ENCODE assay signal across 13 cellular contexts in the genomic region with DNA sequence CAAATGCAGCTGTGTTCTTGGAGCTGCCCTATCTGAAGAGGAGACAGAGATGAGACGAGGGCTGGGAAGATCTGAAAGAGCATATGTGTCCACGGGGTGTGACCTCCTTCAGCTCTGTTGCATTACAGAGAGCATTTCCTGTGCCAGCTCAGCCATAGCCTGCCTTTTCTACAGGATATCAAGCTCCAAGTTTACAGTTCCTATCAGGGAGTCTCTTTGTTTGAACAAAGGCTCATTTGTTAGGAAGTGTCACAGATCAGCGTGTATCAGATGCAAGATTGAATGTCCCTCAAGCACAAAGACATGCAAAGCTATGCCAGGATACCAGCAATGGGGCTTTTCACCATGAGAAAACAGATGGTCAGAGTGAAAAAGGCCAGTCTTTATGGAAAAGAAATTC.
DNase-seq lines count a peak whose midpoint lies in the region; ATAC-seq and TF ChIP-seq lines count a peak whose summit lies in the region.
"Had no signal": no experiment of that assay in that cellular context is flagged by ENCODE, and none has a peak within 500 bp of the region (broad histone marks: within the 10 kb centered on the region; RNA-seq: fewer than 3 reads in every experiment).

No MANE protein-coding gene starts in this region.

- H3K4me3 ChIP-seq in IMR-90 (ENCODE audit: insufficient read depth, low read depth, low read length), result no peak overlapping the region

- DNase-seq in IMR-90 (peak; percentile 38), SW480 (ENCODE audit: low spot score) (peak; percentile 13), iris pigment epithelial cell (ENCODE audit: low read depth) (peak; percentile 40), DMS79 (lab: John Stamatoyannopoulos, UW) (no peak), immature natural killer cell (no peak)
- no peak for DNase-seq in stimulated activated effector memory CD8-positive, alpha-beta T cell treated with anti-CD3 and anti-CD28 coated beads, Interleukin-12 subunit alpha, Interleukin-12 subunit beta, amount 100 ng/mL, for 72 hours (ENCODE audit: low spot score in 2 of 2)
- DNase-seq in activated T-cell treated with anti-CD3 and anti-CD28 coated beads, Interleukin-2, amount 50 U/mL, for 48 hours, result no peak
- DNase-seq: activated CD4-positive, alpha-beta T cell treated with anti-CD3 and anti-CD28 coated beads, Interleukin-2, amount 10 ng/mL, durations not matched to agents 24 days and 14 days; activated naive CD4-positive, alpha-beta T cell treated with Interleukin-2 at 50 U/mL for 16 hours; DMS79 treated with DMSO at 0.1 percent for 48 hours; effector memory CD8-positive, alpha-beta T cell; MM.1S; RPMI8226 had no signal

- no peak overlapping the region for H2AK9ac ChIP-seq in IMR-90 (replicated peaks; ENCODE audit: low read depth, low read length, poor library complexity)

- H3K4me1 Mint-ChIP-seq in stimulated activated effector memory CD8-positive, alpha-beta T cell treated with anti-CD3 and anti-CD28 coated beads, Interleukin-12 subunit alpha, Interleukin-12 subunit beta, amount 100 ng/mL, for 72 hours, result no peaks in the 10 kb centered on the region
- H3K4me1 Mint-ChIP-seq in immature natural killer cell, result no peaks in the 10 kb centered on the region
- H3K4me1 Mint-ChIP-seq: activated CD4-positive, alpha-beta T cell treated with anti-CD3 and anti-CD28 coated beads, Interleukin-2, amount 10 ng/mL, durations not matched to agents 24 days and 14 days had no signal

- peak overlapping the region; percentile 25; the same call in 1 of the 2 replicates for H2BK120ac ChIP-seq in IMR-90 (ENCODE audit: low read depth, low read length)

- no peak overlapping the region for H2AK5ac ChIP-seq in IMR-90 (ENCODE audit: low read depth, low read length)

- POLR2A ChIA-PET in IMR-90 (lab: Charles Lee; ENCODE audit: unreplicated experiment), result no interaction called here

- H3K14ac ChIP-seq in IMR-90 (replicated peaks; ENCODE audit: low read depth, low read length), result peak overlapping the region; percentile 70

- no peaks in the 10 kb centered on the region for H3K36me3 Mint-ChIP-seq in stimulated activated effector memory CD8-positive, alpha-beta T cell treated with anti-CD3 and anti-CD28 coated beads, Interleukin-12 subunit alpha, Interleukin-12 subunit beta, amount 100 ng/mL, for 72 hours
- no peaks in the 10 kb centered on the region for H3K36me3 Mint-ChIP-seq in immature natural killer cell

- in situ Hi-C loops in IMR-90 (cut with MboI; ENCODE audit: low sequenced_read_pairs), result no loop called here

- H2AFZ ChIP-seq in IMR-90 (replicated peaks; ENCODE audit: low read length, poor library complexity), result peak overlapping the region; percentile 77

- intact Hi-C loops in IMR-90 (cut with micrococcal nuclease), result no loop called here

- no peak overlapping the region for H3K27ac Mint-ChIP-seq in stimulated activated effector memory CD8-positive, alpha-beta T cell treated with anti-CD3 and anti-CD28 coated beads, Interleukin-12 subunit alpha, Interleukin-12 subunit beta, amount 100 ng/mL, for 72 hours
- H3K27ac Mint-ChIP-seq in immature natural killer cell, result no peak overlapping the region
- H3K27ac Mint-ChIP-seq: activated CD4-positive, alpha-beta T cell treated with anti-CD3 and anti-CD28 coated beads, Interleukin-2, amount 10 ng/mL, durations not matched to agents 24 days and 14 days; effector memory CD8-positive, alpha-beta T cell had no signal

- H3K56ac ChIP-seq in IMR-90 (ENCODE audit: extremely low read depth, insufficient read depth, low read length), result no peak overlapping the region

- H3K27me3 Mint-ChIP-seq in immature natural killer cell (ENCODE audit: low read depth in 3 of 3), result peaks cover 0 to 6% (median 1%) of the 10 kb centered on the region in 3 donors
- H3K27me3 Mint-ChIP-seq: activated CD4-positive, alpha-beta T cell treated with anti-CD3 and anti-CD28 coated beads, Interleukin-2, amount 10 ng/mL, durations not matched to agents 24 days and 14 days; effector memory CD8-positive, alpha-beta T cell had no signal

- no peaks in the 10 kb centered on the region for H3K9me1 ChIP-seq in IMR-90 (ENCODE audit: insufficient read depth, low read length)

- no peaks in the 10 kb centered on the region for H3K79me1 ChIP-seq in IMR-90 (ENCODE audit: low read depth in 1 of 2, low read length in 2 of 2)

- no peak for TF ChIP-seq CTCF in IMR-90 (conservative IDR thresholded peaks at IDR 0.05; ENCODE audit: low read depth, low read length)

- peak overlapping the region; percentile 32; the same call in 1 of the 2 replicates for H3K18ac ChIP-seq in IMR-90 (ENCODE audit: low read depth, low read length)

- H2BK20ac ChIP-seq in IMR-90 (ENCODE audit: low read depth, low read length), result peak overlapping the region; percentile 8; the same call in 1 of the 2 replicates

- H4K8ac ChIP-seq in IMR-90 (ENCODE audit: low read depth in 2 of 2, low read length in 2 of 2), result peak overlapping the region in 1 of 2 experiments; percentile 17; a peak in 2 of 4 replicates

- no peak overlapping the region for H4K5ac ChIP-seq in IMR-90 (ENCODE audit: low read depth, low read length)

- dilution Hi-C loops in IMR-90 (cut with HindIII; ENCODE audit: low sequenced_read_pairs, unreplicated experiment), result no loop called here

- no peak for TF ChIP-seq RAD21 in IMR-90 (IDR thresholded peaks at IDR 0.05; ENCODE audit: low read length)

- no peaks in the 10 kb centered on the region for H4K20me1 ChIP-seq in IMR-90 (ENCODE audit: insufficient read depth, low read length)

- H3K4me2 ChIP-seq in IMR-90 (ENCODE audit: low read depth, low read length), result no peak overlapping the region

- no peak overlapping the region for H4K91ac ChIP-seq in IMR-90 (ENCODE audit: insufficient read depth, low read depth, low read length)

- H3K9ac ChIP-seq in IMR-90 (ENCODE audit: low read depth, low read length), result no peak overlapping the region

- no peak overlapping the region for H3K4me3 Mint-ChIP-seq in stimulated activated effector memory CD8-positive, alpha-beta T cell treated with anti-CD3 and anti-CD28 coated beads, Interleukin-12 subunit alpha, Interleukin-12 subunit beta, amount 100 ng/mL, for 72 hours
- no peak overlapping the region for H3K4me3 Mint-ChIP-seq in immature natural killer cell
- H3K4me3 Mint-ChIP-seq: activated CD4-positive, alpha-beta T cell treated with anti-CD3 and anti-CD28 coated beads, Interleukin-2, amount 10 ng/mL, durations not matched to agents 24 days and 14 days; effector memory CD8-positive, alpha-beta T cell had no signal

- H3K9me3 ChIP-seq in IMR-90 (ENCODE audit: control insufficient read depth, insufficient read depth, low read length), result no peaks in the 10 kb centered on the region

- H3K4me1 ChIP-seq in IMR-90 (ENCODE audit: control insufficient read depth, insufficient read depth, low read length), result peaks cover 3% of the 10 kb centered on the region; the same call in 1 of the 2 replicates

- no peaks in the 10 kb centered on the region for H3K36me3 ChIP-seq in IMR-90 (ENCODE audit: control insufficient read depth, insufficient read depth, low read length)

- no CpG with 5 or more reads among the region's 3 CpGs for WGBS in IMR-90 (ENCODE audit: extremely low coverage in 2 of 2, insufficient read length in 1 of 2), 2 experiments

- ATAC-seq in IMR-90 (ENCODE audit: low read depth), result peak; percentile 63; the same call in 1 of the 2 replicates
- peak; percentile 43 for ATAC-seq in stimulated activated effector memory CD8-positive, alpha-beta T cell treated with anti-CD3 and anti-CD28 coated beads, Interleukin-12 subunit alpha, Interleukin-12 subunit beta, amount 100 ng/mL, for 72 hours
- ATAC-seq: effector memory CD8-positive, alpha-beta T cell had no signal

- no TSS peak for BruUV-seq in IMR-90 (replicated peaks; lab: Mats Ljungman, UMichigan)

- CTCF ChIA-PET in IMR-90 (lab: Yijun Ruan, JAX), result interaction anchor here (0.6 to 1.4 kb wide), 4 partner anchors 12 to 1138 kb away, joined by 3 to 4 read pairs (median 4); no protein-coding TSS in a partner anchor

- H3K9me3 Mint-ChIP-seq in stimulated activated effector memory CD8-positive, alpha-beta T cell treated with anti-CD3 and anti-CD28 coated beads, Interleukin-12 subunit alpha, Interleukin-12 subunit beta, amount 100 ng/mL, for 72 hours, result peaks cover 8% of the 10 kb centered on the region
- peaks cover 0 to 24% (median 8%) of the 10 kb centered on the region in 6 donors for H3K9me3 Mint-ChIP-seq in immature natural killer cell
- H3K9me3 Mint-ChIP-seq: activated CD4-positive, alpha-beta T cell treated with anti-CD3 and anti-CD28 coated beads, Interleukin-2, amount 10 ng/mL, durations not matched to agents 24 days and 14 days had no signal

- H3K23ac ChIP-seq in IMR-90 (ENCODE audit: low read depth, low read length), result no peak overlapping the region

- no peak for TF ChIP-seq POLR2A in IMR-90 (IDR thresholded peaks at IDR 0.05; ENCODE audit: low read depth, low read length)

- no peak overlapping the region for H2BK15ac ChIP-seq in IMR-90 (ENCODE audit: low read depth, low read length)

- 0 out of 2 replicates have a peak overlapping the region, but pooled peaks have one; percentile 47 for H3K4ac ChIP-seq in IMR-90 (ENCODE audit: low read depth, low read length)

- no peak overlapping the region for H2BK5ac ChIP-seq in IMR-90 (ENCODE audit: low read depth, low read length, poor library complexity, severe bottlenecking)

- H3K27ac ChIP-seq in IMR-90 (ENCODE audit: insufficient read depth, low read length), result no peak overlapping the region

- no peaks in the 10 kb centered on the region for H3K27me3 ChIP-seq in IMR-90 (ENCODE audit: control insufficient read depth, insufficient read depth, low read length)

TF ChIP-seq in IMR-90, 13 proteins besides CTCF, POLR2A, EP300 and RAD21:
- no peak for TF ChIP-seq MXI1 (IDR thresholded peaks at IDR 0.05; ENCODE audit: borderline replicate concordance, low read depth, low read length)
- TF ChIP-seq MAZ (IDR thresholded peaks at IDR 0.05; ENCODE audit: borderline replicate concordance, low read depth, low read length), result no peak
- no peak for TF ChIP-seq FOS (IDR thresholded peaks at IDR 0.05; ENCODE audit: low read depth, low read length)
- TF ChIP-seq SMC3 (IDR thresholded peaks at IDR 0.05; ENCODE audit: low read depth, low read length), result no peak
- TF ChIP-seq RFX5 (IDR thresholded peaks at IDR 0.05; ENCODE audit: low read depth, low read length), result no peak
- no peak for TF ChIP-seq CEBPB (IDR thresholded peaks at IDR 0.05; ENCODE audit: low read depth, low read length)
- no peak for TF ChIP-seq RCOR1 (IDR thresholded peaks at IDR 0.05; ENCODE audit: insufficient replicate concordance, low read length)
- TF ChIP-seq BHLHE40 (IDR thresholded peaks at IDR 0.05; ENCODE audit: low read depth, low read length), result no peak
- TF ChIP-seq, protein P1, sequence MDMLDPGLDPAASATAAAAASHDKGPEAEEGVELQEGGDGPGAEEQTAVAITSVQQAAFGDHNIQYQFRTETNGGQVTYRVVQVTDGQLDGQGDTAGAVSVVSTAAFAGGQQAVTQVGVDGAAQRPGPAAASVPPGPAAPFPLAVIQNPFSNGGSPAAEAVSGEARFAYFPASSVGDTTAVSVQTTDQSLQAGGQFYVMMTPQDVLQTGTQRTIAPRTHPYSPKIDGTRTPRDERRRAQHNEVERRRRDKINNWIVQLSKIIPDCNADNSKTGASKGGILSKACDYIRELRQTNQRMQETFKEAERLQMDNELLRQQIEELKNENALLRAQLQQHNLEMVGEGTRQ (IDR thresholded peaks at IDR 0.05; ENCODE audit: low read depth, low read length), result no peak
TF ChIP-seq in IMR-90: peak in this region for 0.

Comparison
In these comparisons a context has a peak if more than half of its experiments do, and no peak if none do; other contexts are left out.
1. DNase-seq: peak in IMR-90 (single experiment), SW480 (single experiment) and iris pigment epithelial cell (single experiment); none in stimulated activated effector memory CD8-positive, alpha-beta T cell treated with anti-CD3 and anti-CD28 coated beads, Interleukin-12 subunit alpha, Interleukin-12 subunit beta, amount 100 ng/mL, for 72 hours (0 of 2), activated T-cell treated with anti-CD3 and anti-CD28 coated beads, Interleukin-2, amount 50 U/mL, for 48 hours (0 of 2), DMS79 (single experiment) and immature natural killer cell (0 of 3).